ENCODE assay signal across 13 cellular contexts in the genomic region with DNA sequence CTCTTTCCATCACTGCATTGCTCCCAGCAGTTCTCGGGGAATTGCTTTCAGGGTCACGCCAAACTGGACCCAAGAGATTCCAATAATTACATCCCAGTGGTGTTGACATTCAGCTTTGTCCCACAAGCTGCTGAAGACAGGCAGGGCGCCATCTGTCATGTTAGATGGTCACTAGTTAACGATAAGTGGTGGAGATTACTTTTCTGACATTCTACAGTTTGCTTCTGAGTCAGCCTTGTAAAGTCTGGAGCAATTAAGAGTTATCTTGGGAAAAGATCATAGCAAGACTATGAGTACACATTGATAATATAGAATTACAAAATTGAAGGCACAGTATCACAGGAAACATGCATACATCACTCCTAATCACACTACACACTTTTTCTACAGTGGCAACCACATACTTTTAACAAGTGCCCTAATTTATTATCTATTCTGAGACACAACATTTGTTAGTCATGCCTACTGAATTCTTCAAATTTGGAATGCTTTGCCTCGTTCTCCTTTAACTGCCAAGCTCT. TPM values are rescaled to one million over a fixed set of nuclear protein-coding genes. Genes with fewer than 3 reads are reported as not detected.
DNase-seq lines count a peak whose midpoint lies in the region; ATAC-seq and TF ChIP-seq lines count a peak whose summit lies in the region.
"Had no signal": no experiment of that assay in that cellular context is flagged by ENCODE, and none has a peak within 500 bp of the region (broad histone marks: within the 10 kb centered on the region; RNA-seq: fewer than 3 reads in every experiment).

No MANE protein-coding gene starts in this region.

- BruUV-seq in Panc1 (replicated peaks; lab: Mats Ljungman, UMichigan): no TSS peak

- ATAC-seq in Panc1: peak; percentile 85

- H3K27ac ChIP-seq in Panc1 (ENCODE audit: low read length) (peak overlapping the region; percentile 92), transverse colon (peak overlapping the region; percentile 16 to 48 (median 32))
- H3K27ac ChIP-seq: neutrophil had no signal

- H3K4me1 ChIP-seq in Panc1 (ENCODE audit: control insufficient read depth, insufficient read depth, low read length) (peaks cover 81% of the 10 kb centered on the region), transverse colon (peaks cover 5 to 12% (median 7%) of the 10 kb centered on the region in 4 donors)

- H3K27me3 ChIP-seq in Panc1 (ENCODE audit: control insufficient read depth, insufficient read depth, low read length) (no peaks in the 10 kb centered on the region), transverse colon (no peaks in the 10 kb centered on the region)
- H3K27me3 ChIP-seq: neutrophil had no signal

- H3K36me3 ChIP-seq in Panc1 (ENCODE audit: control insufficient read depth, insufficient read depth, low read length) (peaks cover 9% of the 10 kb centered on the region), transverse colon (no peaks in the 10 kb centered on the region)
- H3K36me3 ChIP-seq: neutrophil had no signal

- TF ChIP-seq EP300 in transverse colon (IDR thresholded peaks at IDR 0.05; ENCODE audit: low read depth): no peak

- TF ChIP-seq POLR2A in transverse colon (IDR thresholded peaks at IDR 0.05): no peak

- POLR2A ChIA-PET in Panc1 (lab: Charles Lee): no interaction called here

- in situ Hi-C loops in Panc1 (cut with HindIII; ENCODE audit: low pct_unique_long_range_greater_than_20kb, low sequenced_read_pairs): no loop called here
- in situ Hi-C loops in transverse colon (cut with MboI; ENCODE audit: low pct_ligation_motif_present in 1 of 4, low pct_unique_long_range_greater_than_20kb in 1 of 4, low sequenced_read_pairs in 3 of 4): no loop called here

- intact Hi-C loops in Panc1 (cut with micrococcal nuclease; ENCODE audit: unreplicated experiment) (no loop called here), transverse colon (cut with DNase I; ENCODE audit: low total_unique reads) (no loop called here)

- H3K4me3 ChIP-seq in Panc1 (ENCODE audit: low read depth in 2 of 2, low read length in 2 of 2) (no peak overlapping the region), fibroblast of pulmonary artery (replicated peaks; ENCODE audit: low read depth, low read length) (no peak overlapping the region), transverse colon (no peak overlapping the region)

- H3K9me3 ChIP-seq in Panc1 (ENCODE audit: control insufficient read depth, insufficient read depth, low read depth, low read length) (no peaks in the 10 kb centered on the region), transverse colon (no peaks in the 10 kb centered on the region)
- H3K9me3 ChIP-seq: neutrophil had no signal

- 21 to 38% methylated on average over 1 to 5 of the region's 5 CpGs for WGBS in transverse colon (ENCODE audit: low coverage in 1 of 2), 2 donors

- DNase-seq in SIG-M5 treated with dmso at 0.1 percent for 504 hours (lab: John Stamatoyannopoulos, UW; ENCODE audit: unreplicated experiment): peak; percentile 14
- DNase-seq in SIG-M5 (lab: John Stamatoyannopoulos, UW): no peak
- no peak for DNase-seq in Panc1 (ENCODE audit: low read depth, low spot score)
- DNase-seq in fibroblast of pulmonary artery (ENCODE audit: low read depth): peak; percentile 25
- peak; percentile 37 for DNase-seq in transverse colon
- DNase-seq in DMS53 (lab: John Stamatoyannopoulos, UW): no peak
- no peak for DNase-seq in NCI-H446 treated with DMSO at 0.1 percent for 48 hours (lab: John Stamatoyannopoulos, UW)
- DNase-seq in AG08396 (ENCODE audit: low spot score): no peak
- DNase-seq: effector CD4-positive, alpha-beta T cell; H9; NCI-H2081 had no signal

- TF ChIP-seq CTCF in Panc1 (IDR thresholded peaks at IDR 0.05) (peak; percentile 13), fibroblast of pulmonary artery (IDR thresholded peaks at IDR 0.05; ENCODE audit: low read length, missing control alignments) (no peak), transverse colon (IDR thresholded peaks at IDR 0.05) (no peak)

- CTCF ChIA-PET in Panc1 (lab: Charles Lee): no interaction called here

RNA-seq across cellular contexts. Expression of a gene that starts 41.9 kb away (rescaled TPM):
- total RNA-seq in Panc1 (2021; ENCODE audit: unreplicated experiment) (232 TPM), transverse colon (10 to 100 TPM; 34.0 to 83.8 (median 79.9) TPM)
- polyA plus RNA-seq in Panc1 (2012; ENCODE audit: insufficient read length): 166 TPM
- total RNA-seq: T-helper 2 cell treated with Interferon-gamma antibody and Interleukin-4, amounts not matched to agents 100 ng/mL and 5 ng/mL, for 36 hours had no signal

Comparison
In these comparisons a context has a peak if more than half of its experiments do, and no peak if none do; other contexts are left out.
1. DNase-seq: peak in SIG-M5 treated with dmso at 0.1 percent for 504 hours (single experiment), fibroblast of pulmonary artery (single experiment) and transverse colon (single experiment); none in SIG-M5 (single experiment), Panc1 (single experiment), DMS53 (single experiment), NCI-H446 treated with DMSO at 0.1 percent for 48 hours (single experiment) and AG08396 (single experiment).